In genomic region chr3:31193871-31194270, GRCh38 we compare ENCODE assay signal across 19 cellular contexts.
"Had no signal": no experiment of that assay in that cellular context is flagged by ENCODE, and none has a peak within 500 bp of the region (broad histone marks: within the 10 kb centered on the region; RNA-seq: fewer than 3 reads in every experiment).

No MANE protein-coding gene starts in this region.

- H3K27me3 Mint-ChIP-seq: naive thymus-derived CD8-positive, alpha-beta T cell; progenitor cell of endocrine pancreas had no signal

- H3K36me3 ChIP-seq: colonic mucosa, esophagus squamous epithelium, gastrocnemius medialis, heart right ventricle, ovary had no signal

- H3K4me2 ChIP-seq: smooth muscle cell had no signal

- H3K27ac ChIP-seq: colonic mucosa, esophagus squamous epithelium, gastrocnemius medialis, heart right ventricle, ovary had no signal

- H3K9me3 ChIP-seq: colonic mucosa, esophagus squamous epithelium, gastrocnemius medialis, heart right ventricle, mucosa of descending colon, ovary had no signal

- H3K4me3 Mint-ChIP-seq: naive thymus-derived CD8-positive, alpha-beta T cell; neural crest cell had no signal

- H3K27me3 ChIP-seq: colonic mucosa, esophagus squamous epithelium, gastrocnemius medialis, heart right ventricle, ovary had no signal

- DNase-seq: colonic mucosa; dermis blood vessel endothelial cell; esophagus squamous epithelium; gastrocnemius medialis; heart right ventricle; hypothalamus; islet precursor cell; mammary epithelial cell; mucosa of descending colon; naive thymus-derived CD8-positive, alpha-beta T cell; ovary; right cardiac atrium; stimulated activated CD4-positive, alpha-beta T cell treated with anti-CD3 and anti-CD28 coated beads, Interleukin-2, amount 100 ng/mL, for 48 hours; stimulated activated naive CD4-positive, alpha-beta T cell treated with Interleukin-2 at 50 U/mL for 16 hours; trophoblast cell had no signal

- H3K27ac Mint-ChIP-seq: progenitor cell of endocrine pancreas had no signal

- H3K36me3 Mint-ChIP-seq: naive thymus-derived CD8-positive, alpha-beta T cell had no signal

- ATAC-seq: gastrocnemius medialis; heart right ventricle; left lobe of liver; mucosa of descending colon; naive thymus-derived CD8-positive, alpha-beta T cell; right cardiac atrium had no signal

- H3K4me3 ChIP-seq: colonic mucosa, esophagus squamous epithelium, gastrocnemius medialis, heart right ventricle, mucosa of descending colon, ovary, smooth muscle cell had no signal

- H3K4me1 ChIP-seq: colonic mucosa, gastrocnemius medialis had no signal
